15 cellular contexts compared by ENCODE assay signal in the genomic region with DNA sequence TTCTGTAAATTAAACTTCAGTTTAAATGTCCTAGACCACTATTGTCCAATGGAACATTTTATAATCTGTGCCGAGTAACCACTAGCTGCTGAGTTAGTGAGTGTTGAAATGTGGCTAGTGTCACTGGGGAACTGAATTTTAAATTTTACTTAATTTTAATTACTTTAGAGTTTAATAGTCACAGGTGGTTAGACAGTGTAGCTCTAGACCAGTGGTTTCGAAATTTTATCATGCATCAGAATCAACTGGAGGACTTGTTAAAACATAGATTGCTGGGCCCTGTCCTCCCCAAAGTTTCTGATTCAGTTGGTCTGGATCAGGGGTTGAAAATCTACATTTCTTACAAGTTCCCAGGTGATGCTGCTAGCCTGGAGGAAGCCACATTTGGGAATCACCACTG.
DNase-seq lines count a peak whose midpoint lies in the region; ATAC-seq and TF ChIP-seq lines count a peak whose summit lies in the region.
"Had no signal": no experiment of that assay in that cellular context is flagged by ENCODE, and none has a peak within 500 bp of the region (broad histone marks: within the 10 kb centered on the region; RNA-seq: fewer than 3 reads in every experiment).

No MANE protein-coding gene starts in this region.

- no peak overlapping the region for H3K9ac ChIP-seq in mammary epithelial cell (ENCODE audit: insufficient read depth, low read length)

- 50% methylated on average over 2 of the region's 2 CpGs for WGBS in mammary epithelial cell (ENCODE audit: low coverage, missing lambda C conversion rate)
- WGBS in sigmoid colon, 2 donors = 48 to 80% methylated on average over 2 of the region's 2 CpGs

- TF ChIP-seq EP300 in sigmoid colon (IDR thresholded peaks at IDR 0.05) = no peak

- H3K9me3 Mint-ChIP-seq in activated T-helper 2 cell treated with anti-CD3 and anti-CD28 coated beads, Interferon-gamma antibody, Interleukin-2, Interleukin-4, amounts not matched to agents 10 μg/mL and 5 μg/mL and 100 μg/mL, durations not matched to agents 14 hours and 24 hours and 36 hours = no peaks in the 10 kb centered on the region
- H3K9me3 Mint-ChIP-seq: type B pancreatic cell had no signal

- H4K20me1 ChIP-seq in mammary epithelial cell (ENCODE audit: insufficient read depth, low read length) = peaks cover 6% of the 10 kb centered on the region

- no peaks in the 10 kb centered on the region for H3K36me3 ChIP-seq in right atrium auricular region
- no peaks in the 10 kb centered on the region for H3K36me3 ChIP-seq in mammary epithelial cell (ENCODE audit: insufficient read depth, low read length)
- H3K36me3 ChIP-seq in sigmoid colon = no peaks in the 10 kb centered on the region

- no peak overlapping the region for H2AFZ ChIP-seq in mammary epithelial cell (ENCODE audit: low read depth, low read length)

- H3K36me3 Mint-ChIP-seq in activated T-helper 2 cell treated with anti-CD3 and anti-CD28 coated beads, Interferon-gamma antibody, Interleukin-2, Interleukin-4, amounts not matched to agents 10 μg/mL and 5 μg/mL and 100 μg/mL, durations not matched to agents 14 hours and 24 hours and 36 hours (ENCODE audit: low read depth) = no peaks in the 10 kb centered on the region
- H3K36me3 Mint-ChIP-seq: type B pancreatic cell had no signal

- H3K4me3 ChIP-seq in right atrium auricular region (no peak overlapping the region), mammary epithelial cell (replicated peaks in 1 of 3; ENCODE audit: insufficient read depth in 1 of 3, low read depth in 2 of 3, low read length in 3 of 3) (no peak overlapping the region), sigmoid colon (no peak overlapping the region)
- H3K4me3 ChIP-seq: coronary artery had no signal

- peaks cover 88% of the 10 kb centered on the region for H3K79me2 ChIP-seq in mammary epithelial cell (ENCODE audit: insufficient read depth, low read length)

- intact Hi-C loops in Right ventricle myocardium inferior (cut with DNase I) (no loop called here), mammary epithelial cell (cut with micrococcal nuclease) (loop anchor here (5.0 to 10.0 kb wide), 3 partner anchors 38 to 179 kb away; no protein-coding TSS in a partner anchor), sigmoid colon (cut with DNase I) (no loop called here)
- intact Hi-C loops in activated T-helper 2 cell treated with anti-CD3 and anti-CD28 coated beads, Interferon-gamma antibody, Interleukin-2, Interleukin-4, amounts not matched to agents 10 μg/mL and 5 μg/mL and 100 μg/mL, durations not matched to agents 14 hours and 24 hours and 36 hours (cut with micrococcal nuclease) = loop anchor here (1.0 kb wide), 1 partner anchor 24 kb away; no protein-coding TSS in a partner anchor

- no peak for ATAC-seq in Right ventricle myocardium inferior

- BruUV-seq in mammary epithelial cell (replicated peaks; lab: Mats Ljungman, UMichigan) = no TSS peak

- no peak overlapping the region for H3K4me3 Mint-ChIP-seq in activated T-helper 2 cell treated with anti-CD3 and anti-CD28 coated beads, Interferon-gamma antibody, Interleukin-2, Interleukin-4, amounts not matched to agents 10 μg/mL and 5 μg/mL and 100 μg/mL, durations not matched to agents 14 hours and 24 hours and 36 hours (ENCODE audit: low read depth)
- H3K4me3 Mint-ChIP-seq: type B pancreatic cell had no signal

- dilution Hi-C loops in mammary epithelial cell (cut with HindIII; ENCODE audit: low sequenced_read_pairs) = no loop called here

- peaks cover 3% of the 10 kb centered on the region for H3K27me3 Mint-ChIP-seq in activated T-helper 2 cell treated with anti-CD3 and anti-CD28 coated beads, Interferon-gamma antibody, Interleukin-2, Interleukin-4, amounts not matched to agents 10 μg/mL and 5 μg/mL and 100 μg/mL, durations not matched to agents 14 hours and 24 hours and 36 hours (ENCODE audit: low read depth)
- H3K27me3 Mint-ChIP-seq: type B pancreatic cell had no signal

- no peak for TF ChIP-seq CTCF in right atrium auricular region (IDR thresholded peaks at IDR 0.05)
- TF ChIP-seq CTCF in mammary epithelial cell (conservative IDR thresholded peaks at IDR 0.05 in 1 of 2, IDR thresholded peaks at IDR 0.05 in 1 of 2; ENCODE audit: extremely low read depth in 1 of 2, insufficient read depth in 1 of 2, low read depth in 1 of 2, low read length in 2 of 2) = no peak
- TF ChIP-seq CTCF in sigmoid colon (IDR thresholded peaks at IDR 0.05) = no peak

- TF ChIP-seq POLR2A in sigmoid colon (IDR thresholded peaks at IDR 0.05) = no peak

- peaks cover 24% of the 10 kb centered on the region for H3K4me1 Mint-ChIP-seq in activated T-helper 2 cell treated with anti-CD3 and anti-CD28 coated beads, Interferon-gamma antibody, Interleukin-2, Interleukin-4, amounts not matched to agents 10 μg/mL and 5 μg/mL and 100 μg/mL, durations not matched to agents 14 hours and 24 hours and 36 hours (ENCODE audit: low read depth)

- no peaks in the 10 kb centered on the region for H3K9me3 ChIP-seq in right atrium auricular region
- H3K9me3 ChIP-seq in mammary epithelial cell (replicated peaks; ENCODE audit: insufficient read depth, low read length) = no peaks in the 10 kb centered on the region
- no peaks in the 10 kb centered on the region for H3K9me3 ChIP-seq in sigmoid colon

- in situ Hi-C loops in mammary epithelial cell (cut with MboI; ENCODE audit: low sequenced_read_pairs in 2 of 2) = no loop called here

- no peak overlapping the region for H3K4me2 ChIP-seq in mammary epithelial cell (ENCODE audit: insufficient read depth, low read depth, low read length)

- CTCF ChIA-PET in mammary epithelial cell (lab: Charles Lee; ENCODE audit: low non-redundant PET) = interaction anchor here (0.6 kb wide), 1 partner anchor 66 kb away, joined by 3 read pairs; no protein-coding TSS in a partner anchor

- H3K27ac ChIP-seq in right atrium auricular region = peak overlapping the region; percentile 36 to 55
- peak overlapping the region; percentile 58 for H3K27ac ChIP-seq in mammary epithelial cell (ENCODE audit: insufficient read depth, low read depth, low read length)
- peak overlapping the region in 3 of 4 donors; percentile 39 to 49 (median 47) for H3K27ac ChIP-seq in sigmoid colon

- no peak for DNase-seq in right atrium auricular region (ENCODE audit: low spot score)
- no peak for DNase-seq in Right ventricle myocardium inferior (ENCODE audit: missing footprints)
- DNase-seq in mammary epithelial cell = no peak
- no peak for DNase-seq in sigmoid colon
- DNase-seq in activated T-helper 2 cell treated with anti-CD3 and anti-CD28 coated beads, Interferon-gamma antibody, Interleukin-2, Interleukin-4, amounts not matched to agents 10 μg/mL and 5 μg/mL and 100 μg/mL, durations not matched to agents 14 hours and 24 hours and 36 hours (ENCODE audit: low spot score) = no peak
- DNase-seq in effector CD4-positive, alpha-beta T cell = no peak
- no peak for DNase-seq in NCI-H1417 treated with DMSO at 0.1 percent for 48 hours (lab: John Stamatoyannopoulos, UW)
- DNase-seq in NK-92 treated with Interleukin-12 subunit alpha and Interleukin-12 subunit beta, amount 100 ng/mL, for 24 hours (lab: John Stamatoyannopoulos, UW) = no peak
- DNase-seq: activated gamma-delta T cell treated with Interleukin-2 at 50 U/mL for 16 hours, aorta, left ventricle myocardium superior, NCI-H187 treated with DMSO at 0.1 percent for 48 hours, SHP77 treated with DMSO at 0.1 percent for 48 hours had no signal

- H3K4me1 ChIP-seq in right atrium auricular region = peaks cover 0 to 23% of the 10 kb centered on the region in 2 donors
- H3K4me1 ChIP-seq in mammary epithelial cell (ENCODE audit: insufficient read depth, low read length) = peaks cover 45% of the 10 kb centered on the region
- H3K4me1 ChIP-seq in sigmoid colon = peaks cover 0 to 39% (median 33%) of the 10 kb centered on the region in 4 donors

- no peak overlapping the region for H3K27ac Mint-ChIP-seq in activated T-helper 2 cell treated with anti-CD3 and anti-CD28 coated beads, Interferon-gamma antibody, Interleukin-2, Interleukin-4, amounts not matched to agents 10 μg/mL and 5 μg/mL and 100 μg/mL, durations not matched to agents 14 hours and 24 hours and 36 hours
- H3K27ac Mint-ChIP-seq: type B pancreatic cell had no signal

- H3K27me3 ChIP-seq in right atrium auricular region = no peaks in the 10 kb centered on the region
- no peaks in the 10 kb centered on the region for H3K27me3 ChIP-seq in mammary epithelial cell (ENCODE audit: insufficient read depth, low read length)
- H3K27me3 ChIP-seq in sigmoid colon = no peaks in the 10 kb centered on the region

Comparison
In these comparisons a context has a peak if more than half of its experiments do, and no peak if none do; other contexts are left out.
1. intact Hi-C loops: an anchor here in mammary epithelial cell (5.0 to 10.0 kb wide) and activated T-helper 2 cell treated with anti-CD3 and anti-CD28 coated beads, Interferon-gamma antibody, Interleukin-2, Interleukin-4, amounts not matched to agents 10 μg/mL and 5 μg/mL and 100 μg/mL, durations not matched to agents 14 hours and 24 hours and 36 hours (1.0 kb wide); none called in Right ventricle myocardium inferior and sigmoid colon.